In genomic region chr16:10756574-10756973, GRCh38 we compare ENCODE assay signal across 31 cellular contexts. TPM values are rescaled to one million over a fixed set of nuclear protein-coding genes. Genes with fewer than 3 reads are reported as not detected.
DNase-seq lines count a peak whose midpoint lies in the region; ATAC-seq and TF ChIP-seq lines count a peak whose summit lies in the region.
"Had no signal": no experiment of that assay in that cellular context is flagged by ENCODE, and none has a peak within 500 bp of the region (broad histone marks: within the 10 kb centered on the region; RNA-seq: fewer than 3 reads in every experiment).

No MANE protein-coding gene starts in this region.

- ATAC-seq in Right ventricle myocardium inferior: peak; percentile 53
- peak; percentile 31 to 84 for ATAC-seq in left cardiac atrium
- peak; percentile 84 for ATAC-seq in aorta (ENCODE audit: low FRiP score)
- ATAC-seq: activated naive CD4-positive, alpha-beta T cell treated with anti-CD3 and anti-CD28 coated beads, Interleukin-2, amount 50 U/mL, for 72 hours; gastroesophageal sphincter; stimulated activated naive CD8-positive, alpha-beta T cell treated with anti-CD3 and anti-CD28 coated beads, Interleukin-15, amount 100 ng/mL, for 72 hours; T-helper 17 cell had no signal

- no peak overlapping the region for H3K4me3 ChIP-seq in cardiac fibroblast (replicated peaks in 1 of 2; ENCODE audit: low read depth in 2 of 2, low read length in 2 of 2)
- no peak overlapping the region for H3K4me3 ChIP-seq in aorta (ENCODE audit: low read length in 2 of 2)
- H3K4me3 ChIP-seq: gastroesophageal sphincter, ovary, PC-9, smooth muscle cell, uterus had no signal

- TF ChIP-seq CTCF in cardiac fibroblast (IDR thresholded peaks at IDR 0.05; ENCODE audit: low read depth, low read length): no peak

- H3K27me3 ChIP-seq in aorta (ENCODE audit: control insufficient read depth in 1 of 2, insufficient read depth in 2 of 2, low read length in 1 of 2): no peaks in the 10 kb centered on the region
- H3K27me3 ChIP-seq: gastroesophageal sphincter, ovary, uterus had no signal

- intact Hi-C loops in Right ventricle myocardium inferior (cut with DNase I) (no loop called here), cardiac septum (cut with DNase I) (no loop called here), left cardiac atrium (cut with DNase I) (loop anchor here in 1 of 2 donors (5.0 kb wide), 1 partner anchor 66 kb away; no protein-coding TSS in a partner anchor), aorta (cut with DNase I) (loop anchor here (2.0 to 5.0 kb wide), 3 partner anchors 71 to 161 kb away; no protein-coding TSS in a partner anchor)

- WGBS in aorta, 2 donors: 3 to 5% methylated on average over 6 of the region's 6 CpGs

- peaks cover 0 to 13% of the 10 kb centered on the region in 2 donors for H3K36me3 ChIP-seq in aorta (ENCODE audit: control insufficient read depth in 1 of 2, insufficient read depth in 2 of 2, low read length in 1 of 2)
- H3K36me3 ChIP-seq: uterus had no signal

- H3K27ac ChIP-seq in aorta (ENCODE audit: low read depth in 1 of 2, low read length in 2 of 2): peak overlapping the region in 1 of 2 donors; percentile 80
- H3K27ac ChIP-seq: gastroesophageal sphincter, ovary, PC-9, uterus had no signal

- no peaks in the 10 kb centered on the region for H3K9me3 ChIP-seq in aorta (ENCODE audit: control insufficient read depth, low read length)
- H3K9me3 ChIP-seq: gastroesophageal sphincter, ovary, uterus had no signal

- no peaks in the 10 kb centered on the region for H3K4me1 ChIP-seq in aorta (ENCODE audit: control insufficient read depth in 1 of 2, insufficient read depth in 2 of 2, low read length in 2 of 2)
- H3K4me1 ChIP-seq: gastroesophageal sphincter, uterus had no signal

- DNase-seq in Right ventricle myocardium inferior (ENCODE audit: missing footprints): no peak
- DNase-seq in cardiac septum (ENCODE audit: low spot score): no peak
- DNase-seq in cardiac fibroblast (ENCODE audit: low read depth in 2 of 2): peak; percentile 15 to 25
- no peak for DNase-seq in left cardiac atrium
- peak; percentile 67 to 76 for DNase-seq in aorta
- no peak for DNase-seq in activated CD4-positive, alpha-beta T cell treated with anti-CD3 and anti-CD28 coated beads, Interleukin-2, amount 50 U/mL, for 1 hour
- DNase-seq in HCEC 1CT: no peak
- DNase-seq in stimulated activated CD4-positive, alpha-beta T cell treated with anti-CD3 and anti-CD28 coated beads, Interleukin-4, amount 100 ng/mL, for 1 hour: no peak
- DNase-seq: activated CD4-positive, alpha-beta T cell treated with anti-CD3 and anti-CD28 coated beads for 1 hour; activated CD8-positive, alpha-beta memory T cell treated with anti-CD3 and anti-CD28 coated beads for 24 hours; activated T-cell treated with anti-CD3 and anti-CD28 coated beads for 4 hours; CD4-positive, alpha-beta T cell; cerebellar nuclear complex; hippocampal formation; Karpas-422; mesenchymal stem cell; NCI-H1417 treated with DMSO at 0.1 percent for 48 hours; NCI-H2081; NCI-H2227 treated with DMSO at 0.1 percent for 48 hours; NCI-H526 treated with DMSO at 0.1 percent for 48 hours; ovary; PC-9; retina; stimulated activated CD4-positive, alpha-beta T cell treated with anti-CD3 and anti-CD28 coated beads, Interleukin-2, amount 100 ng/mL, for 24 hours; stimulated activated CD8-positive, alpha-beta memory T cell treated with anti-CD3 and anti-CD28 coated beads, Interleukin-4, amount 100 ng/mL, for 48 hours; stimulated activated naive CD8-positive, alpha-beta T cell treated with anti-CD3 and anti-CD28 coated beads, Interleukin-15, amount 100 ng/mL, for 72 hours; T-helper 17 cell; uterus had no signal

RNA-seq across cellular contexts. Expression of gene NUBP1, which starts 12.9 kb away (rescaled TPM):
- total RNA-seq in Right ventricle myocardium inferior: 50.4 TPM
- total RNA-seq in cardiac septum: 44.6 TPM
- total RNA-seq in left cardiac atrium: 10 to 100 TPM; 38.1 to 38.9 TPM
- total RNA-seq in aorta: 10 to 100 TPM; 31.3 TPM
- polyA plus RNA-seq in aorta: 10 to 100 TPM; 29.6 to 37.2 TPM

Comparison
In these comparisons a context has a peak if more than half of its experiments do, and no peak if none do; other contexts are left out.
1. DNase-seq: peak in cardiac fibroblast (2 of 2) and aorta (2 of 2); none in Right ventricle myocardium inferior (single experiment), cardiac septum (single experiment), left cardiac atrium (single experiment), activated CD4-positive, alpha-beta T cell treated with anti-CD3 and anti-CD28 coated beads, Interleukin-2, amount 50 U/mL, for 1 hour (single experiment), HCEC 1CT (single experiment) and stimulated activated CD4-positive, alpha-beta T cell treated with anti-CD3 and anti-CD28 coated beads, Interleukin-4, amount 100 ng/mL, for 1 hour (single experiment).
2. intact Hi-C loops: an anchor here in aorta (2.0 to 5.0 kb wide); none called in Right ventricle myocardium inferior and cardiac septum.
3. Peak in every context shown above with its lines, with median percentiles within 50 percentile points of each other: ATAC-seq.